Comparison of ENCODE assay signal across 1 cellular context in genomic region chr22:23763579-23764331, GRCh38.
TF ChIP-seq lines count a peak whose summit lies in the region.

No MANE protein-coding gene starts in this region.

TF ChIP-seq in WTC11, 78 proteins besides CTCF, POLR2A, EP300 and RAD21 (continued from another document):
- no peak for TF ChIP-seq ZNF121 (CRISPR knock-in tag; IDR thresholded peaks at IDR 0.05)
- TF ChIP-seq AFF4 (CRISPR knock-in tag; IDR thresholded peaks at IDR 0.05; ENCODE audit: borderline replicate concordance) = no peak
- TF ChIP-seq SP1 (CRISPR knock-in tag; conservative IDR thresholded peaks at IDR 0.05) = 0 out of 2 replicates have a peak, but pooled peaks have one; percentile 7
- no peak for TF ChIP-seq FOXP4 (CRISPR knock-in tag; IDR thresholded peaks at IDR 0.05)
- TF ChIP-seq PRDM15 (CRISPR knock-in tag; IDR thresholded peaks at IDR 0.05) = 0 out of 2 replicates have a peak, but pooled peaks have one; percentile 2
